ENCODE assay signal across 8 cellular contexts in the genomic region with DNA sequence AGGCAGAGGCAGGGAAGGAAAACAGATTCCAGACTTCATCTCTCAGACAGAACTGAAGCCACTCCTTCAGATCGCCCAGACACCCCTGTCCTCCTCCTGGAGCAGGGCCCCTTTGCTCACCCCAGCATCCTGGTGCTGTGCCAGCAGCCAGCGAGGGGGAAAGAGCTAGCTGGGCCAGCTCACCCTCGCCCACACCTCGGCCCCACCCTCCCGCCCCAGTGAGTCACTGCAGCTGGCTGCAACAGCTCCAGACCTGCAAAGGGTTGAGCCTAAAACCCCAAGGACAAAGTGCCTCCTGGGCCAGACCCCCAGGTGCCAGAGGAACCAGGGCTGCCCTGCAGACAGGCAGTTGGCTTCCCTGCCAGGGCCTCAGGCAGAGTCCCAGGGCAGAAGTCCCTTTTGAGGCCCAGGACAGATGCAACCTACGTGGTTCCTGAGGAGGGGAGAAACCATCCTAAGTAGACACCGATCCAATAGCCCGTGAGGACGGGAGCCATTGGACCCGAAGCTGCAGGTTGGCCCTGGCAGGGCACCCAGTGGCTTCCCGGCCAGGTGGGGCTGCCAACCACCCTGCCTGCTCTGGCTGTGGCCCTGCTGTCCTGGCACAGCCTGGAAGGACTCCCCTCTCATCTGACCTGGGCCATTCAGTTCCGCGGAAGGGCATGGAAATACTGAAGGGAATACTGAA. TPM values are rescaled to one million over a fixed set of nuclear protein-coding genes. Genes with fewer than 3 reads are reported as not detected.
DNase-seq lines count a peak whose midpoint lies in the region; ATAC-seq and TF ChIP-seq lines count a peak whose summit lies in the region.

No MANE protein-coding gene starts in this region.

- intact Hi-C loops in activated B cell treated with CpG ODN at 0.5 μM for 24 hours (cut with micrococcal nuclease), result no loop called here

- peaks cover 64% of the 10 kb centered on the region for H3K4me1 ChIP-seq in effector memory CD4-positive, alpha-beta T cell (ENCODE audit: control insufficient read depth, insufficient read depth, low read length, poor library complexity, severe bottlenecking)

- CTCF ChIA-PET in AG04449 (lab: Yijun Ruan, JAX) (interaction anchor here (0.9 to 16.0 kb wide), 8 partner anchors 16 to 158 kb away, joined by 3 to 320 read pairs (median 4); a partner anchor contains a TSS), activated B cell treated with CpG ODN at 0.5 μM for 24 hours (lab: Charles Lee) (interaction anchor here (7.2 to 11.6 kb wide), 2 partner anchors 17 to 116 kb away, joined by 159 to 192 read pairs; no protein-coding TSS in a partner anchor)

- H3K36me3 ChIP-seq in effector memory CD4-positive, alpha-beta T cell (ENCODE audit: control insufficient read depth, insufficient read depth, low read length), result peaks cover 21% of the 10 kb centered on the region

- no peak for ATAC-seq in activated B cell treated with CpG ODN at 0.5 μM for 24 hours (ENCODE audit: low read depth)
- no peak for ATAC-seq in naive B cell (ENCODE audit: low read depth in 2 of 2)
- ATAC-seq in GM19035 (IDR thresholded peaks at IDR 0.05; ENCODE audit: unreplicated experiment), result no peak
- no peak for ATAC-seq in HG03280 (IDR thresholded peaks at IDR 0.05; ENCODE audit: unreplicated experiment)

- no peak for TF ChIP-seq CTCF in AG04449 (IDR thresholded peaks at IDR 0.05; ENCODE audit: insufficient read depth, low read length, missing control alignments)
- no peak for TF ChIP-seq CTCF in HFF-Myc (IDR thresholded peaks at IDR 0.05; ENCODE audit: low read depth, low read length, missing control alignments)
- no peak for TF ChIP-seq CTCF in activated B cell treated with CpG ODN at 0.5 μM for 24 hours (IDR thresholded peaks at IDR 0.05)

- H3K27ac Mint-ChIP-seq in activated B cell treated with CpG ODN at 0.5 μM for 24 hours (peak overlapping the region; percentile 97), naive B cell (peak overlapping the region in 4 of 6 donors; percentile 80 to 88 (median 82))

- H3K27me3 Mint-ChIP-seq in activated B cell treated with CpG ODN at 0.5 μM for 24 hours, result no peaks in the 10 kb centered on the region
- H3K27me3 Mint-ChIP-seq in naive B cell, result no peaks in the 10 kb centered on the region

- POLR2A ChIA-PET in AG04449 (lab: Yijun Ruan, JAX), result interaction anchor here (0.6 to 2.8 kb wide), 15 partner anchors 14 to 711 kb away, joined by 3 to 10 read pairs (median 3); a partner anchor contains a TSS
- POLR2A ChIA-PET in activated B cell treated with CpG ODN at 0.5 μM for 24 hours (lab: Charles Lee), result interaction anchor here (1.1 to 10.1 kb wide), 6 partner anchors 13 to 302 kb away, joined by 6 to 183 read pairs (median 14); a partner anchor contains a TSS

- H3K9me3 Mint-ChIP-seq in activated B cell treated with CpG ODN at 0.5 μM for 24 hours, result no peaks in the 10 kb centered on the region
- no peaks in the 10 kb centered on the region for H3K9me3 Mint-ChIP-seq in naive B cell

- H3K27me3 ChIP-seq in effector memory CD4-positive, alpha-beta T cell (replicated peaks; ENCODE audit: control insufficient read depth, insufficient read depth, low read length, poor library complexity, severe bottlenecking), result no peaks in the 10 kb centered on the region

- peaks cover 22% of the 10 kb centered on the region for H3K36me3 Mint-ChIP-seq in activated B cell treated with CpG ODN at 0.5 μM for 24 hours (ENCODE audit: low read depth)
- peaks cover 5 to 16% of the 10 kb centered on the region in 2 donors for H3K36me3 Mint-ChIP-seq in naive B cell

- H3K27ac ChIP-seq in effector memory CD4-positive, alpha-beta T cell (ENCODE audit: insufficient read depth, low read length, poor library complexity, severe bottlenecking), result peak overlapping the region; percentile 96

- H3K4me1 Mint-ChIP-seq in activated B cell treated with CpG ODN at 0.5 μM for 24 hours (peaks cover 65% of the 10 kb centered on the region), naive B cell (peaks cover 60 to 65% (median 65%) of the 10 kb centered on the region in 3 donors)

- DNase-seq in AG04449 (ENCODE audit: low read depth, low spot score) (peak; percentile 41), HFF-Myc (ENCODE audit: extremely low read depth, low read depth) (peak; percentile 60), activated B cell treated with CpG ODN at 0.5 μM for 24 hours (no peak), naive B cell (no peak), NCI-H1092 (lab: John Stamatoyannopoulos, UW) (no peak)
- DNase-seq in effector memory CD4-positive, alpha-beta T cell, result peak in 2 of 3 donors; percentile 47 to 53

- H3K9me3 ChIP-seq in effector memory CD4-positive, alpha-beta T cell (ENCODE audit: control insufficient read depth, low read length), result no peaks in the 10 kb centered on the region

- peak overlapping the region; percentile 63 for H3K4me3 Mint-ChIP-seq in activated B cell treated with CpG ODN at 0.5 μM for 24 hours
- H3K4me3 Mint-ChIP-seq in naive B cell, result peak overlapping the region; percentile 42 to 93 (median 64)

- peak overlapping the region; percentile 40 for H3K4me3 ChIP-seq in AG04449 (ENCODE audit: low read depth, low read length)
- H3K4me3 ChIP-seq in HFF-Myc (replicated peaks; ENCODE audit: low read depth, low read length), result peak overlapping the region; percentile 13
- H3K4me3 ChIP-seq in effector memory CD4-positive, alpha-beta T cell (ENCODE audit: insufficient read depth, low read depth, low read length, poor library complexity, severe bottlenecking), result peak overlapping the region; percentile 39

RNA-seq across cellular contexts. Expression of a gene that starts 7.2 kb away (rescaled TPM):
- total RNA-seq in activated B cell treated with CpG ODN at 0.5 μM for 24 hours, result 246 and 248 TPM in 2 replicates
- 10 to 100 TPM in 5 of 6 donors, 1 to 10 TPM in 1; 2.0 to 45.3 (median 15.9) TPM for polyA plus RNA-seq in naive B cell (ENCODE audit: low read depth in 6 of 6)

RNA-seq across cellular contexts. Expression of a gene that starts 34.3 kb away (rescaled TPM):
- 2,373 and 2,524 TPM in 2 replicates for total RNA-seq in activated B cell treated with CpG ODN at 0.5 μM for 24 hours
- 1,000 to 10,000 TPM; 1,313 to 1,862 (median 1,450) TPM for polyA plus RNA-seq in naive B cell (ENCODE audit: low read depth in 6 of 6)

RNA-seq across cellular contexts. Expression of a gene that starts 51.9 kb away (rescaled TPM):
- total RNA-seq in activated B cell treated with CpG ODN at 0.5 μM for 24 hours, result 27.8 and 30.9 TPM in 2 replicates
- polyA plus RNA-seq in naive B cell (ENCODE audit: low read depth in 6 of 6), result 10 to 100 TPM; 12.7 to 20.8 (median 16.2) TPM

Comparison
In these comparisons a context has a peak if more than half of its experiments do, and no peak if none do; other contexts are left out.
1. DNase-seq: peak in AG04449 (single experiment), HFF-Myc (single experiment) and effector memory CD4-positive, alpha-beta T cell (2 of 3); none in activated B cell treated with CpG ODN at 0.5 μM for 24 hours (single experiment), naive B cell (single experiment) and NCI-H1092 (single experiment).
2. Peak in every context shown above with its lines, with median percentiles within 50 percentile points of each other: H3K4me3 ChIP-seq.